In the genomic region with DNA sequence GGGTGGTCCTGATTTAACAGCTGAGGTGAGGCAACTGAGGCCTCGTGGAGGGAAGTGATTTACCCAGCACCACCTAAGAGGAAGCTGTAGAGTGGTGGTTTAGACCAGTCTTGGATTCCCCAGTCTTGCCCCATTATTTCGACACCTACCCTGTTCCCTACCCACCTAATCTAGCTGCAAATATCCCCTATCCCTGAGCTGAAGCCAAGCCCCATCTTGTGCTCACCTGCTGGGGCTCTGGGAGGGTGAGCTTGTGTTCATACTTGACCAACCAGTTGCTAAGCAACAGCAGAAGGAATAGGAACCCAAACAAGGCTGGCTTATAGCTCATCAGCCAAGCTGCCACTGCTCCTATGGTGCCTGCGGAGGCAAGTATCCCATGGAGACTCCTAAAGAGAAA, we compare ENCODE assay signal across 12 cellular contexts. TPM values are rescaled to one million over a fixed set of nuclear protein-coding genes. Genes with fewer than 3 reads are reported as not detected.
DNase-seq lines count a peak whose midpoint lies in the region; ATAC-seq and TF ChIP-seq lines count a peak whose summit lies in the region.
"Had no signal": no experiment of that assay in that cellular context is flagged by ENCODE, and none has a peak within 500 bp of the region (broad histone marks: within the 10 kb centered on the region; RNA-seq: fewer than 3 reads in every experiment).

No MANE protein-coding gene starts in this region.

- no peaks in the 10 kb centered on the region for H4K20me1 ChIP-seq in BLaER1

- no peak for TF ChIP-seq POLR2A in upper lobe of left lung (IDR thresholded peaks at IDR 0.05)

- H3K27me3 ChIP-seq in BLaER1: no peaks in the 10 kb centered on the region
- no peaks in the 10 kb centered on the region for H3K27me3 ChIP-seq in upper lobe of left lung
- H3K27me3 ChIP-seq: suprapubic skin had no signal

- no peaks in the 10 kb centered on the region for H3K36me3 ChIP-seq in BLaER1
- no peaks in the 10 kb centered on the region for H3K36me3 ChIP-seq in upper lobe of left lung
- H3K36me3 ChIP-seq: spleen, suprapubic skin had no signal

- WGBS in upper lobe of left lung, 2 donors: 65 to 72% methylated on average over 2 to 3 of the region's 3 CpGs

- H3K27ac ChIP-seq in BLaER1 (no peak overlapping the region), upper lobe of left lung (no peak overlapping the region)
- H3K27ac ChIP-seq: spleen, suprapubic skin had no signal

- peak overlapping the region; percentile 17; the same call in 1 of the 2 replicates for H3K4me2 ChIP-seq in BLaER1

- H3K4me3 ChIP-seq in BLaER1 (no peak overlapping the region), upper lobe of left lung (no peak overlapping the region)
- H3K4me3 ChIP-seq: spleen, suprapubic skin had no signal

- H3K4me1 ChIP-seq in BLaER1 (peaks cover 5% of the 10 kb centered on the region; the same call in 1 of the 2 replicates), upper lobe of left lung (peaks cover 2 to 6% (median 4%) of the 10 kb centered on the region in 4 donors)

- ATAC-seq in upper lobe of left lung (ENCODE audit: low FRiP score in 2 of 2) (no peak), GM21825 (IDR thresholded peaks at IDR 0.05; ENCODE audit: unreplicated experiment) (no peak)
- ATAC-seq: left cardiac atrium had no signal

- H3K9me3 ChIP-seq in BLaER1 (no peaks in the 10 kb centered on the region), upper lobe of left lung (no peaks in the 10 kb centered on the region)
- H3K9me3 ChIP-seq: spleen, suprapubic skin had no signal

- TF ChIP-seq EP300 in upper lobe of left lung (IDR thresholded peaks at IDR 0.05): no peak

- peak; percentile 69 for DNase-seq in M059J (ENCODE audit: low read depth)
- DNase-seq in NCI-H524 treated with DMSO at 0.1 percent for 48 hours (lab: John Stamatoyannopoulos, UW): peak; percentile 44
- DNase-seq in cerebellum (ENCODE audit: low spot score): peak; percentile 10
- DNase-seq in 8988T: no peak
- no peak for DNase-seq in upper lobe of left lung
- no peak for DNase-seq in A172 (ENCODE audit: low spot score)
- DNase-seq: dermis blood vessel endothelial cell, left cardiac atrium, spleen had no signal

- TF ChIP-seq CTCF in upper lobe of left lung (IDR thresholded peaks at IDR 0.05): no peak

- no peak overlapping the region for H3K9ac ChIP-seq in BLaER1

RNA-seq across cellular contexts. Expression of a gene that starts 2.0 kb away (rescaled TPM):
- total RNA-seq in M059J (2014; rRNA removed; shearing (Covaris generic)): not detected in 2 replicates
- total RNA-seq in cerebellum (not detected), upper lobe of left lung (not detected)
- total RNA-seq in A172 (2014; rRNA removed; shearing (Covaris generic)): not detected in 2 replicates
- total RNA-seq: dermis blood vessel endothelial cell, left cardiac atrium, spleen, suprapubic skin had no signal

RNA-seq across cellular contexts. Expression of a gene that starts 5.6 kb away (rescaled TPM):
- 98.5 and 143 TPM in 2 replicates for total RNA-seq in M059J (2014; rRNA removed; shearing (Covaris generic))
- 137 TPM for total RNA-seq in cerebellum
- 10 to 100 TPM; 29.0 to 56.7 (median 42.6) TPM for total RNA-seq in upper lobe of left lung
- total RNA-seq in A172 (2014; rRNA removed; shearing (Covaris generic)): 245 and 327 TPM in 2 replicates

RNA-seq across cellular contexts. Expression of a gene that starts 41.0 kb away (rescaled TPM):
- total RNA-seq in M059J (2014; rRNA removed; shearing (Covaris generic)): not detected in 2 replicates
- total RNA-seq in cerebellum (not detected), upper lobe of left lung (not detected)
- not detected in 2 replicates for total RNA-seq in A172 (2014; rRNA removed; shearing (Covaris generic))
- total RNA-seq: dermis blood vessel endothelial cell, left cardiac atrium, spleen, suprapubic skin had no signal

Comparison
In these comparisons a context has a peak if more than half of its experiments do, and no peak if none do; other contexts are left out.
1. DNase-seq: peak in M059J (single experiment), NCI-H524 treated with DMSO at 0.1 percent for 48 hours (single experiment) and cerebellum (single experiment); none in 8988T (single experiment), upper lobe of left lung (0 of 2) and A172 (single experiment).